9 cellular contexts compared by ENCODE assay signal in the genomic region with DNA sequence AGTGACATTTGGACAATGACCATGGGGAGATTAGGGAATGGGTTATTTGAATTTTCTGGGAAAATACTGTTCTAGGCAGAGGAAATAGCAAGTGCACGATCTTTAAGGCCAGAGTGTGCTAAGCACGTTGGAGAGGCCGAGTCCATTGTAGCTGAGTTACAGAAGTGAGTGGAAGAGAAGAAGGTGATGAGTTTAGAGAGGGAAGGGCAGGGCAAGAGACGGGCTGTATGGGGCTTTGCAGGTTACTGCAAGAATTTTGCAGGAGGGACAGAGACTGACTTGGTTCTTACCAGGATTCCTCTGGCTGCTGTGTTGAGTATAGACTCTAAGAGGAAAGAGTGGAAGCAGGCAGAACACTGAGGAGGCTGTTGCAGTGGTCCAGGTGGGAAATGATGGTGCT. TPM values are rescaled to one million over a fixed set of nuclear protein-coding genes. Genes with fewer than 3 reads are reported as not detected.
DNase-seq lines count a peak whose midpoint lies in the region; ATAC-seq, FAIRE-seq and TF ChIP-seq lines count a peak whose summit lies in the region.
"Had no signal": no experiment of that assay in that cellular context is flagged by ENCODE, and none has a peak within 500 bp of the region (broad histone marks: within the 10 kb centered on the region; RNA-seq: fewer than 3 reads in every experiment).

No MANE protein-coding gene starts in this region.

- H3K4me3 ChIP-seq in HepG2 (replicated peaks in 1 of 3; ENCODE audit: insufficient read depth in 1 of 3, low read depth in 2 of 3, low read length in 3 of 3) (peak overlapping the region; percentile 100), right lobe of liver (no peak overlapping the region), lower lobe of right lung (no peak overlapping the region), ovary (no peak overlapping the region)

- peak overlapping the region; percentile 54; the same call in 1 of the 2 replicates for H3K27ac Mint-ChIP-seq in WTC11

- H3K4me3 Mint-ChIP-seq in WTC11: peak overlapping the region; percentile 93

- POLR2A ChIA-PET in HepG2 (lab: Yijun Ruan, JAX): interaction anchor here (0.8 to 4.5 kb wide), 8 partner anchors 8 to 226 kb away, joined by 3 to 89 read pairs (median 6); no protein-coding TSS in a partner anchor
- POLR2A ChIA-PET in WTC11 (lab: Charles Lee): no interaction called here

- H3K36me3 Mint-ChIP-seq in WTC11: no peaks in the 10 kb centered on the region

- no peak for DNase-seq in HepG2 (ENCODE audit: low spot score)
- DNase-seq in right lobe of liver: no peak
- DNase-seq in WTC11 (ENCODE audit: low spot score): no peak
- DNase-seq in lower lobe of right lung: no peak
- no peak for DNase-seq in SW480 (ENCODE audit: low spot score)
- no peak for DNase-seq in GF-D8 (lab: John Stamatoyannopoulos, UW)
- no peak for DNase-seq in ovary
- DNase-seq: EL had no signal

- TF ChIP-seq EP300 in HepG2 (IDR thresholded peaks at IDR 0.05; ENCODE audit: low read depth in 2 of 2, low read length in 2 of 2): 0 out of 4 replicates have a peak, but pooled peaks of 1 of the 2 experiments have one; percentile 3
- 0 out of 2 replicates have a peak, but pooled peaks have one; percentile 29 for TF ChIP-seq EP300 in HepG2 (CRISPR knock-in tag; IDR thresholded peaks at IDR 0.05; ENCODE audit: borderline replicate concordance)
- no peak for TF ChIP-seq EP300 in ovary (IDR thresholded peaks at IDR 0.05)

- peak overlapping the region; percentile 97 for H3K9ac ChIP-seq in HepG2 (ENCODE audit: insufficient read depth, low read depth, low read length)

- no peaks in the 10 kb centered on the region; a peak in 1 of 5 replicates for H3K27me3 ChIP-seq in HepG2 (ENCODE audit: control insufficient read depth in 1 of 2, insufficient read depth in 2 of 2, low read length in 2 of 2)
- no peaks in the 10 kb centered on the region for H3K27me3 ChIP-seq in right lobe of liver
- no peaks in the 10 kb centered on the region for H3K27me3 ChIP-seq in lower lobe of right lung (ENCODE audit: low read depth)
- H3K27me3 ChIP-seq in ovary: no peaks in the 10 kb centered on the region

- peaks cover 32% of the 10 kb centered on the region for H3K4me1 Mint-ChIP-seq in WTC11

- in situ Hi-C loops in HepG2 (cut with HindIII; ENCODE audit: extremely low pct_ligation_motif_present, low pct_unique_long_range_greater_than_20kb): no loop called here

- TF ChIP-seq CTCF in HepG2 (CRISPR knock-in tag; IDR thresholded peaks at IDR 0.05) (no peak), right lobe of liver (IDR thresholded peaks at IDR 0.05) (no peak), WTC11 (IDR thresholded peaks at IDR 0.05) (no peak), lower lobe of right lung (IDR thresholded peaks at IDR 0.05) (no peak), ovary (IDR thresholded peaks at IDR 0.05) (no peak)

- H3K36me3 ChIP-seq in HepG2 (replicated peaks in 1 of 2; ENCODE audit: control insufficient read depth in 1 of 2, insufficient read depth in 2 of 2, low read length in 2 of 2): no peaks in the 10 kb centered on the region
- no peaks in the 10 kb centered on the region for H3K36me3 ChIP-seq in right lobe of liver
- no peaks in the 10 kb centered on the region for H3K36me3 ChIP-seq in lower lobe of right lung
- H3K36me3 ChIP-seq in ovary: no peaks in the 10 kb centered on the region

- CTCF ChIA-PET in HepG2 (lab: Yijun Ruan, JAX; ENCODE audit: low intra/inter-chr PET ratio, low total read pairs): no interaction called here
- CTCF ChIA-PET in WTC11 (lab: Charles Lee): no interaction called here

- no TSS peak for BruUV-seq in HepG2 (replicated peaks; lab: Mats Ljungman, UMichigan)

- peaks cover 13% of the 10 kb centered on the region for H4K20me1 ChIP-seq in HepG2 (ENCODE audit: insufficient read depth, low read length)

- TF ChIP-seq POLR2A in HepG2 (IDR thresholded peaks at IDR 0.05; ENCODE audit: insufficient read depth in 1 of 2, low read depth in 2 of 2, low read length in 2 of 2) (no peak), right lobe of liver (IDR thresholded peaks at IDR 0.05) (no peak), ovary (IDR thresholded peaks at IDR 0.05) (no peak)

- 0 out of 2 replicates have a peak, but pooled peaks cover 3% of the 10 kb centered on the region for H3K9me3 Mint-ChIP-seq in WTC11

- no peak for FAIRE-seq in HepG2 (lab: Jason Lieb, UNC)

- intact Hi-C loops in HepG2 (cut with micrococcal nuclease; ENCODE audit: unreplicated experiment) (loop anchor here (5.0 kb wide), 2 partner anchors 77 to 118 kb away; no protein-coding TSS in a partner anchor), right lobe of liver (cut with DNase I) (no loop called here), lower lobe of right lung (cut with DNase I) (no loop called here), ovary (cut with DNase I) (loop anchor here in 2 of 4 donors (5.0 to 10.0 kb wide), 2 partner anchors 72 to 74 kb away; no protein-coding TSS in a partner anchor)

- peak overlapping the region; percentile 96 for H3K4me2 ChIP-seq in HepG2 (ENCODE audit: low read depth, low read length)

- peaks cover 48% of the 10 kb centered on the region for H3K4me1 ChIP-seq in HepG2 (ENCODE audit: insufficient read depth, low read length)
- peaks cover 0 to 18% (median 0%) of the 10 kb centered on the region in 4 donors for H3K4me1 ChIP-seq in right lobe of liver
- H3K4me1 ChIP-seq in lower lobe of right lung: peaks cover 24% of the 10 kb centered on the region
- H3K4me1 ChIP-seq in ovary (ENCODE audit: insufficient read depth): no peaks in the 10 kb centered on the region

- H3K27ac ChIP-seq in HepG2 (ENCODE audit: extremely low read length, insufficient read depth, low read length) (peak overlapping the region; percentile 19), right lobe of liver (no peak overlapping the region), lower lobe of right lung (peak overlapping the region; percentile 91), ovary (peak overlapping the region in 1 of 2 donors; percentile 78)

- WGBS in HepG2 (ENCODE audit: low lambda C conversion rate): 36% methylated on average over 4 of the region's 4 CpGs
- 63% methylated on average over 4 of the region's 4 CpGs for WGBS in right lobe of liver (ENCODE audit: insufficient coverage, low coverage, low lambda C conversion rate, missing lambda C conversion rate)
- WGBS in ovary, 3 donors: 64 to 66% (median 66%) methylated on average over 4 of the region's 4 CpGs

- no peak for TF ChIP-seq RAD21 in HepG2 (CRISPR knock-in tag; IDR thresholded peaks at IDR 0.05)

- no peaks in the 10 kb centered on the region for H3K9me3 ChIP-seq in HepG2 (ENCODE audit: low read length)
- H3K9me3 ChIP-seq in right lobe of liver: no peaks in the 10 kb centered on the region
- H3K9me3 ChIP-seq in lower lobe of right lung: no peaks in the 10 kb centered on the region
- no peaks in the 10 kb centered on the region for H3K9me3 ChIP-seq in ovary

- peaks cover 49% of the 10 kb centered on the region for H3K79me2 ChIP-seq in HepG2 (ENCODE audit: insufficient read depth, low read length)

- peak overlapping the region; percentile 47 for H2AFZ ChIP-seq in HepG2 (ENCODE audit: low read length)

- H3K27me3 Mint-ChIP-seq in WTC11 (ENCODE audit: low read depth): no peaks in the 10 kb centered on the region

- peak; percentile 14 for ATAC-seq in HepG2
- no peak for ATAC-seq in right lobe of liver
- ATAC-seq in WTC11: no peak
- ATAC-seq in lower lobe of right lung: no peak
- no peak for ATAC-seq in GM21576 (IDR thresholded peaks at IDR 0.05; ENCODE audit: unreplicated experiment)

TF ChIP-seq in HepG2, 621 proteins besides CTCF, POLR2A, EP300 and RAD21 (continues in another document):
- 0 out of 2 replicates have a peak, but pooled peaks have one; percentile 24 for TF ChIP-seq ZNF292 (CRISPR knock-in tag; IDR thresholded peaks at IDR 0.05; ENCODE audit: borderline replicate concordance, low read depth)

TF ChIP-seq in WTC11, 78 proteins besides CTCF, POLR2A, EP300 and RAD21 (continues in another document):
- TF ChIP-seq SOX15 (CRISPR knock-in tag; IDR thresholded peaks at IDR 0.05): no peak

RNA-seq across cellular contexts. Expression of a gene that starts 1.1 kb away (rescaled TPM):
- total RNA-seq in HepG2 (2016; rRNA removed; fragmentation: Illumina TruSeq; extraction: Trizol) (56.8 and 76.2 TPM in 2 replicates), right lobe of liver (10 to 100 TPM; 11.2 to 15.1 (median 13.8) TPM), WTC11 (2021) (20.2 to 25.2 TPM (median 21.5 TPM) in 3 replicates), lower lobe of right lung (42.1 TPM), ovary (10 to 100 TPM; 19.9 to 32.4 (median 26.5) TPM)
- total RNA-seq in HepG2 (2016; cell fraction: cytosol; rRNA removed; fragmentation: Illumina TruSeq; extraction: Trizol; ENCODE audit: low read depth): 30.2 and 36.5 TPM in 2 replicates
- 56.0 and 74.0 TPM in 2 replicates for total RNA-seq in HepG2 (2016; cell fraction: insoluble cytoplasmic fraction; rRNA removed; fragmentation: Illumina TruSeq; extraction: Trizol)
- 34.2 and 36.7 TPM in 2 replicates for total RNA-seq in HepG2 (2016; cell fraction: membrane; rRNA removed; fragmentation: Illumina TruSeq; extraction: Trizol)
- 59.3 and 64.3 TPM in 2 replicates for total RNA-seq in HepG2 (2016; cell fraction: nucleus; rRNA removed; fragmentation: Illumina TruSeq; extraction: Trizol)
- polyA plus RNA-seq in HepG2 (2011; rRNA removed) (25.0 and 35.0 TPM in 2 replicates), ovary (10 to 100 TPM in 1 of 2 donors, 1 to 10 TPM in 1; 8.2 to 21.3 TPM)
- 17.2 and 18.9 TPM in 2 replicates for polyA plus RNA-seq in HepG2 (2011; cell fraction: cytosol; rRNA removed)
- 36.9 and 40.6 TPM in 2 replicates for polyA plus RNA-seq in HepG2 (2011; cell fraction: nucleus; rRNA removed)
- 22.6 and 26.9 TPM in 2 replicates for polyA plus RNA-seq in HepG2 (2012)
- polyA plus RNA-seq in HepG2 (2016; cell fraction: cytosol; fragmentation: Illumina TruSeq; extraction: Trizol; ENCODE audit: low read depth): 2.0 and 2.4 TPM in 2 replicates
- polyA plus RNA-seq in HepG2 (2016; cell fraction: insoluble cytoplasmic fraction; fragmentation: Illumina TruSeq; extraction: Trizol; ENCODE audit: low read depth): 40.1 and 40.4 TPM in 2 replicates
- polyA plus RNA-seq in HepG2 (2016; cell fraction: membrane; fragmentation: Illumina TruSeq; extraction: Trizol; ENCODE audit: low read depth): 5.5 and 5.7 TPM in 2 replicates
- polyA plus RNA-seq in HepG2 (2016; cell fraction: nucleus; fragmentation: Illumina TruSeq; extraction: Trizol; ENCODE audit: insufficient read depth, low read depth): 53.5 and 57.7 TPM in 2 replicates
- polyA minus RNA-seq in HepG2 (2011; rRNA and poly(A)+ RNA removed; ENCODE audit: low replicate concordance): 49.8 and 56.6 TPM in 2 replicates
- 41.6 and 42.5 TPM in 2 replicates for polyA minus RNA-seq in HepG2 (2011; cell fraction: cytosol; rRNA and poly(A)+ RNA removed)
- polyA minus RNA-seq in HepG2 (2011; cell fraction: nucleus; rRNA and poly(A)+ RNA removed): 75.8 and 76.3 TPM in 2 replicates

Comparison
In these comparisons a context has a peak if more than half of its experiments do, and no peak if none do; other contexts are left out.
1. H3K27ac ChIP-seq: peak in HepG2 (single experiment) and lower lobe of right lung (single experiment); none in right lobe of liver (0 of 3).
2. H3K4me3 ChIP-seq: peak in HepG2 (3 of 3); none in right lobe of liver (0 of 3), lower lobe of right lung (single experiment) and ovary (single experiment).